In genomic region chr3:53161345-53161819, GRCh38 we compare ENCODE assay signal across 8 cellular contexts. TPM values are rescaled to one million over a fixed set of nuclear protein-coding genes. Genes with fewer than 3 reads are reported as not detected.
DNase-seq lines count a peak whose midpoint lies in the region; ATAC-seq and TF ChIP-seq lines count a peak whose summit lies in the region.

No MANE protein-coding gene starts in this region.

- peak overlapping the region; percentile 98 for H3K4me2 ChIP-seq in smooth muscle cell

- H3K4me3 ChIP-seq in AG10803 (ENCODE audit: low read length): peak overlapping the region; percentile 90
- peak overlapping the region; percentile 68 for H3K4me3 ChIP-seq in right cardiac atrium (ENCODE audit: low read length)
- peak overlapping the region; percentile 94 for H3K4me3 ChIP-seq in smooth muscle cell

- CTCF ChIA-PET in activated naive CD4-positive, alpha-beta T cell treated with anti-CD3 and anti-CD28 coated beads, Interleukin-2, amount 10 ng/mL, durations not matched to agents 7 days and 5 days (lab: Charles Lee): interaction anchor here (1.3 to 1.4 kb wide), 3 partner anchors 27 to 35 kb away, joined by 4 to 9 read pairs (median 4); no protein-coding TSS in a partner anchor

- ATAC-seq in GM19328 (IDR thresholded peaks at IDR 0.05; ENCODE audit: unreplicated experiment) (peak; percentile 2), HG03460 (IDR thresholded peaks at IDR 0.05; ENCODE audit: unreplicated experiment) (peak; percentile 3), right cardiac atrium (no peak)

- H3K79me2 ChIP-seq in smooth muscle cell (ENCODE audit: low read depth): no peaks in the 10 kb centered on the region

- H3K4me1 Mint-ChIP-seq in activated naive CD4-positive, alpha-beta T cell treated with anti-CD3 and anti-CD28 coated beads, Interleukin-2, amount 10 ng/mL, durations not matched to agents 7 days and 5 days: peaks cover 17% of the 10 kb centered on the region

- peak overlapping the region; percentile 97 for H2AFZ ChIP-seq in smooth muscle cell (ENCODE audit: low read depth)

- peak overlapping the region; percentile 73 for H3K27ac Mint-ChIP-seq in activated naive CD4-positive, alpha-beta T cell treated with anti-CD3 and anti-CD28 coated beads, Interleukin-2, amount 10 ng/mL, durations not matched to agents 7 days and 5 days

- no peaks in the 10 kb centered on the region for H3K36me3 ChIP-seq in smooth muscle cell (ENCODE audit: low read depth)

- TF ChIP-seq CTCF in AG10803 (conservative IDR thresholded peaks at IDR 0.05; ENCODE audit: low read length) (no peak), smooth muscle cell (IDR thresholded peaks at IDR 0.05; ENCODE audit: borderline replicate concordance, insufficient read depth, poor library complexity, severe bottlenecking) (no peak)

- H3K4me3 Mint-ChIP-seq in activated naive CD4-positive, alpha-beta T cell treated with anti-CD3 and anti-CD28 coated beads, Interleukin-2, amount 10 ng/mL, durations not matched to agents 7 days and 5 days: peak overlapping the region; percentile 80

- no peaks in the 10 kb centered on the region for H3K36me3 Mint-ChIP-seq in activated naive CD4-positive, alpha-beta T cell treated with anti-CD3 and anti-CD28 coated beads, Interleukin-2, amount 10 ng/mL, durations not matched to agents 7 days and 5 days

- H3K27me3 Mint-ChIP-seq in activated naive CD4-positive, alpha-beta T cell treated with anti-CD3 and anti-CD28 coated beads, Interleukin-2, amount 10 ng/mL, durations not matched to agents 7 days and 5 days: peaks cover 43% of the 10 kb centered on the region

- H3K9ac ChIP-seq in smooth muscle cell (ENCODE audit: low read depth): peak overlapping the region; percentile 70

- no peaks in the 10 kb centered on the region for H3K9me3 Mint-ChIP-seq in activated naive CD4-positive, alpha-beta T cell treated with anti-CD3 and anti-CD28 coated beads, Interleukin-2, amount 10 ng/mL, durations not matched to agents 7 days and 5 days

- WGBS in right cardiac atrium: under 1% methylated on average over 60 of the region's 60 CpGs
- 1% methylated on average over 31 of the region's 60 CpGs for WGBS in smooth muscle cell (ENCODE audit: low lambda C conversion rate)

- intact Hi-C loops in right cardiac atrium (cut with DNase I): loop anchor here in 1 of 4 donors (5.0 kb wide), 1 partner anchor 44 kb away; no protein-coding TSS in a partner anchor

- peaks cover 35% of the 10 kb centered on the region for H4K20me1 ChIP-seq in smooth muscle cell (ENCODE audit: low read depth)

- H3K9me3 ChIP-seq in right cardiac atrium (ENCODE audit: control insufficient read depth, low read length) (no peaks in the 10 kb centered on the region), smooth muscle cell (replicated peaks; ENCODE audit: low read depth) (no peaks in the 10 kb centered on the region)

- H3K27ac ChIP-seq in right cardiac atrium (ENCODE audit: low read length) (peak overlapping the region; percentile 37), smooth muscle cell (ENCODE audit: low read depth) (no peak overlapping the region)

- H3K4me1 ChIP-seq in right cardiac atrium (ENCODE audit: control insufficient read depth, insufficient read depth, low read length) (peaks cover 22% of the 10 kb centered on the region), smooth muscle cell (ENCODE audit: low read depth) (no peaks in the 10 kb centered on the region)

- H3K27me3 ChIP-seq in right cardiac atrium (ENCODE audit: control insufficient read depth, insufficient read depth): no peaks in the 10 kb centered on the region
- H3K27me3 ChIP-seq in smooth muscle cell (ENCODE audit: low read depth): peaks cover under 1% of the 10 kb centered on the region

- H3F3A ChIP-seq in smooth muscle cell (ENCODE audit: low read depth): no peaks in the 10 kb centered on the region

- DNase-seq in AG10803 (ENCODE audit: low read depth) (no peak), right cardiac atrium (peak; percentile 46 to 80 (median 73)), smooth muscle cell (lab: John Stamatoyannopoulos, UW; ENCODE audit: unreplicated experiment) (no peak), NCI-H446 (lab: John Stamatoyannopoulos, UW) (no peak), NCI-H1930 (lab: John Stamatoyannopoulos, UW) (no peak)
- DNase-seq in activated naive CD4-positive, alpha-beta T cell treated with anti-CD3 and anti-CD28 coated beads, Interleukin-2, amount 10 ng/mL, durations not matched to agents 7 days and 5 days: no peak

RNA-seq across cellular contexts. Expression of gene PRKCD, which starts 0.4 kb away (rescaled TPM):
- total RNA-seq in right cardiac atrium (10 to 100 TPM; 26.2 to 34.4 (median 31.3) TPM), smooth muscle cell (6.1 and 6.5 TPM in 2 replicates)
- polyA plus RNA-seq in right cardiac atrium (20.9 TPM), smooth muscle cell (21.3 and 22.5 TPM in 2 replicates)

RNA-seq across cellular contexts. Expression of gene RFT1, which starts 31.1 kb away (rescaled TPM):
- 10 to 100 TPM; 10.6 to 12.9 (median 12.6) TPM for total RNA-seq in right cardiac atrium
- polyA plus RNA-seq in right cardiac atrium: 7.0 TPM
- total RNA-seq in smooth muscle cell: 13.3 and 16.4 TPM in 2 replicates
- polyA plus RNA-seq in smooth muscle cell: 25.7 and 30.1 TPM in 2 replicates

Comparison
In these comparisons a context has a peak if more than half of its experiments do, and no peak if none do; other contexts are left out.
1. DNase-seq: peak in right cardiac atrium (3 of 3); none in AG10803 (single experiment), activated naive CD4-positive, alpha-beta T cell treated with anti-CD3 and anti-CD28 coated beads, Interleukin-2, amount 10 ng/mL, durations not matched to agents 7 days and 5 days (single experiment), smooth muscle cell (single experiment), NCI-H446 (0 of 2) and NCI-H1930 (0 of 2).
2. ATAC-seq: peak in GM19328 (single experiment) and HG03460 (single experiment); none in right cardiac atrium (0 of 2).
3. Peak in every context shown above with its lines, with median percentiles within 50 percentile points of each other: H3K4me3 ChIP-seq.